32 cellular contexts compared by ENCODE assay signal in genomic region chr22:42333544-42333943, GRCh38.
"Had no signal": no experiment of that assay in that cellular context is flagged by ENCODE, and none has a peak within 500 bp of the region (broad histone marks: within the 10 kb centered on the region; RNA-seq: fewer than 3 reads in every experiment).

No MANE protein-coding gene starts in this region.

- H3K9me3 Mint-ChIP-seq: activated CD4-positive, alpha-beta memory T cell treated with anti-CD3 and anti-CD28 coated beads, Interleukin-2, amount 10 ng/mL, durations not matched to agents 7 days and 5 days; activated CD4-positive, alpha-beta T cell treated with anti-CD3 and anti-CD28 coated beads, Interleukin-2, amount 10 ng/mL, durations not matched to agents 7 days and 5 days; activated naive CD4-positive, alpha-beta T cell treated with anti-CD3 and anti-CD28 coated beads, Interleukin-2, amount 10 ng/mL, durations not matched to agents 7 days and 5 days; activated naive CD4-positive, alpha-beta T cell treated with anti-CD3 and anti-CD28 coated beads, Interleukin-2, amount 50 U/mL, for 72 hours; activated naive CD8-positive, alpha-beta T cell treated with anti-CD3 and anti-CD28 coated beads, Interleukin-2, amount 10 ng/mL, durations not matched to agents 7 days and 5 days; activated T-cell treated with anti-CD3 and anti-CD28 coated beads, Interleukin-2, amount 50 U/mL, for 24 hours; activated T-cell treated with anti-CD3 and anti-CD28 coated beads, Interleukin-2, amount 50 U/mL, for 72 hours; central memory CD8-positive, alpha-beta T cell; dendritic cell treated with granulocyte-macrophage colony-stimulating factor and Interleukin-4, amounts not matched to agents 40 ng/mL and 50 ng/mL, for 4 days; endodermal cell; T-helper 2 cell treated with Interferon-gamma antibody and Interleukin-4, amounts not matched to agents 5 μg/mL and 100 μg/mL, for 36 hours had no signal

- H3K4me3 Mint-ChIP-seq: activated CD4-positive, alpha-beta memory T cell treated with anti-CD3 and anti-CD28 coated beads, Interleukin-2, amount 10 ng/mL, durations not matched to agents 7 days and 5 days; activated CD4-positive, alpha-beta T cell treated with anti-CD3 and anti-CD28 coated beads, Interleukin-2, amount 10 ng/mL, durations not matched to agents 7 days and 5 days; activated naive CD4-positive, alpha-beta T cell treated with anti-CD3 and anti-CD28 coated beads, Interleukin-2, amount 10 ng/mL, durations not matched to agents 7 days and 5 days; activated naive CD8-positive, alpha-beta T cell treated with anti-CD3 and anti-CD28 coated beads, Interleukin-2, amount 10 ng/mL, durations not matched to agents 7 days and 5 days; activated T-cell treated with anti-CD3 and anti-CD28 coated beads, Interleukin-2, amount 50 U/mL, for 24 hours; activated T-cell treated with anti-CD3 and anti-CD28 coated beads, Interleukin-2, amount 50 U/mL, for 72 hours; central memory CD8-positive, alpha-beta T cell; dendritic cell treated with granulocyte-macrophage colony-stimulating factor and Interleukin-4, amounts not matched to agents 40 ng/mL and 50 ng/mL, for 4 days; endodermal cell; T-helper 17 cell; T-helper 2 cell treated with Interferon-gamma antibody and Interleukin-4, amounts not matched to agents 5 μg/mL and 100 μg/mL, for 36 hours had no signal

- ATAC-seq: activated naive CD4-positive, alpha-beta T cell treated with anti-CD3 and anti-CD28 coated beads, Interleukin-2, amount 50 U/mL, for 72 hours; activated T-cell treated with anti-CD3 and anti-CD28 coated beads, Interleukin-2, amount 50 U/mL, for 72 hours; esophagus mucosa; heart left ventricle; T-helper 17 cell had no signal

- H3K4me1 Mint-ChIP-seq: activated naive CD8-positive, alpha-beta T cell treated with anti-CD3 and anti-CD28 coated beads, Interleukin-2, amount 10 ng/mL, durations not matched to agents 7 days and 5 days had no signal

- H3K27ac Mint-ChIP-seq: activated CD4-positive, alpha-beta memory T cell treated with anti-CD3 and anti-CD28 coated beads, Interleukin-2, amount 10 ng/mL, durations not matched to agents 7 days and 5 days; activated CD4-positive, alpha-beta T cell treated with anti-CD3 and anti-CD28 coated beads, Interleukin-2, amount 10 ng/mL, durations not matched to agents 7 days and 5 days; activated naive CD4-positive, alpha-beta T cell treated with anti-CD3 and anti-CD28 coated beads, Interleukin-2, amount 50 U/mL, for 72 hours; activated naive CD8-positive, alpha-beta T cell treated with anti-CD3 and anti-CD28 coated beads, Interleukin-2, amount 10 ng/mL, durations not matched to agents 7 days and 5 days; activated T-cell treated with anti-CD3 and anti-CD28 coated beads, Interleukin-2, amount 50 U/mL, for 24 hours; activated T-cell treated with anti-CD3 and anti-CD28 coated beads, Interleukin-2, amount 50 U/mL, for 72 hours; dendritic cell treated with granulocyte-macrophage colony-stimulating factor and Interleukin-4, amounts not matched to agents 40 ng/mL and 50 ng/mL, for 4 days; endodermal cell; T-helper 2 cell treated with Interferon-gamma antibody and Interleukin-4, amounts not matched to agents 5 μg/mL and 100 μg/mL, for 36 hours had no signal

- H3K27ac ChIP-seq: ascending aorta, brain microvascular endothelial cell, coronary artery, heart left ventricle, WERI-Rb-1 had no signal

- H3K27me3 Mint-ChIP-seq: activated CD4-positive, alpha-beta memory T cell treated with anti-CD3 and anti-CD28 coated beads, Interleukin-2, amount 10 ng/mL, durations not matched to agents 7 days and 5 days; activated CD4-positive, alpha-beta T cell treated with anti-CD3 and anti-CD28 coated beads, Interleukin-2, amount 10 ng/mL, durations not matched to agents 7 days and 5 days; activated naive CD8-positive, alpha-beta T cell treated with anti-CD3 and anti-CD28 coated beads, Interleukin-2, amount 10 ng/mL, durations not matched to agents 7 days and 5 days; activated T-cell treated with anti-CD3 and anti-CD28 coated beads, Interleukin-2, amount 50 U/mL, for 24 hours; central memory CD8-positive, alpha-beta T cell; T-helper 17 cell had no signal

- H3K4me1 ChIP-seq: ascending aorta had no signal

- H3K36me3 Mint-ChIP-seq: activated naive CD4-positive, alpha-beta T cell treated with anti-CD3 and anti-CD28 coated beads, Interleukin-2, amount 10 ng/mL, durations not matched to agents 7 days and 5 days; activated naive CD4-positive, alpha-beta T cell treated with anti-CD3 and anti-CD28 coated beads, Interleukin-2, amount 50 U/mL, for 72 hours; activated naive CD8-positive, alpha-beta T cell treated with anti-CD3 and anti-CD28 coated beads, Interleukin-2, amount 10 ng/mL, durations not matched to agents 7 days and 5 days had no signal

- H3K27me3 ChIP-seq: ascending aorta, dorsolateral prefrontal cortex, heart left ventricle had no signal

- DNase-seq: activated CD4-positive, alpha-beta memory T cell treated with anti-CD3 and anti-CD28 coated beads, Interleukin-2, amount 10 ng/mL, durations not matched to agents 7 days and 5 days; activated CD4-positive, alpha-beta T cell treated with anti-CD3 and anti-CD28 coated beads for 4 hours; activated CD4-positive, alpha-beta T cell treated with anti-CD3 and anti-CD28 coated beads, Interleukin-2, amount 10 ng/mL, durations not matched to agents 7 days and 5 days; activated CD4-positive, alpha-beta T cell treated with anti-CD3 and anti-CD28 coated beads, Interleukin-2, amount 50 U/mL, for 4 hours; activated CD4-positive, CD25-positive, alpha-beta regulatory T cell; activated CD4-positive, CD25-positive, alpha-beta regulatory T cell treated with anti-CD3 and anti-CD28 coated beads, Interleukin-2, amount 50 U/mL, for 72 hours; activated CD8-positive, alpha-beta memory T cell treated with anti-CD3 and anti-CD28 coated beads, Interleukin-2, amount 50 U/mL, for 48 hours; activated gamma-delta T cell; activated naive CD4-positive, alpha-beta T cell; activated naive CD4-positive, alpha-beta T cell treated with anti-CD3 and anti-CD28 coated beads, Interleukin-2, amount 10 ng/mL, durations not matched to agents 7 days and 5 days; activated naive CD8-positive, alpha-beta T cell treated with anti-CD3 and anti-CD28 coated beads, Interleukin-2, amount 10 ng/mL, durations not matched to agents 7 days and 5 days; activated T-cell treated with anti-CD3 and anti-CD28 coated beads for 4 hours; activated T-cell treated with anti-CD3 and anti-CD28 coated beads, Interleukin-2, amount 50 U/mL, for 24 hours; activated T-cell treated with anti-CD3 and anti-CD28 coated beads, Interleukin-2, amount 50 U/mL, for 72 hours; brain microvascular endothelial cell; dorsolateral prefrontal cortex; effector memory CD4-positive, alpha-beta T cell; endodermal cell; foreskin fibroblast; glutamatergic neuron; heart left ventricle; T-helper 17 cell; T1000; WERI-Rb-1 had no signal

- H3K36me3 ChIP-seq: ascending aorta, brain microvascular endothelial cell, heart left ventricle had no signal

- H3K4me3 ChIP-seq: ascending aorta, coronary artery, dorsolateral prefrontal cortex, heart left ventricle had no signal

- H3K9me3 ChIP-seq: ascending aorta, heart left ventricle had no signal

- FAIRE-seq: frontal cortex had no signal
